ENCODE assay signal across 23 cellular contexts in the genomic region with DNA sequence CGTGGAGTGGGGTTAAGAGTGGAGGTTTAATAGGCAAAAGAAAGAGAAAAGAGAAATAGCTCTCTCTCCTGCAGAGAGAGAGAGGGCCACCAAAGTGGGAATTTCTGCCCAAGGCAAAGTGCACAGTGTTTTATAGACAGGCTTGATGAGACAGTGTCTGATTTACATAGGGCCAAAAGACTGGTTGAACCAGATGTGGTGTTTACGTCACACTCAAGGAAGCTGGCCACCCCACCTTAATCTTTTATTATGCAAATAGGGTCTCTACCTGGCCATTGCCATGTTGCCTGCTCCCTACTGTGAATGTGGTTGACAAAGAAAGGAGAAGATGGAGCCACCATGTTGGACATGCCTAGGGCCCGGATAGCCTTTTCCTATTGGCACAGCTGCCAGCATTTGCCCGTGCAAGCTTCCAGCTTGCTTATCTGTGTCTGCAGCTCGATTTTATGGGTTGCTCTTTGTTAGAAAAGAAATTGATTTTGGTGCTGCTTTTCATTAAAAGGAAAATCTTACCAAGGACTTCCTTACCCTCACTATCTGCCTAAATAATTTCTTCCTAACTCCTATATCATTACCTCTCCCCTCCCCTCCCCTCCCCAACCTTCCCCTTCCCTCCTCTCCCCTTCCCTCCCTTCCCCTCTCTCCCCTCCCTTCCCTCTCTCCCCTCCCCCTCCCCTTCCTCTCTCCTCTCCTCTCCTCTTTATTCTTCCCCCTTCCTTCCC.
"Had no signal": no experiment of that assay in that cellular context is flagged by ENCODE, and none has a peak within 500 bp of the region (broad histone marks: within the 10 kb centered on the region; RNA-seq: fewer than 3 reads in every experiment).

No MANE protein-coding gene starts in this region.

- H3K4me3 Mint-ChIP-seq: activated naive CD4-positive, alpha-beta T cell treated with anti-CD3 and anti-CD28 coated beads, Interleukin-2, amount 10 ng/mL, durations not matched to agents 7 days and 5 days; activated naive CD8-positive, alpha-beta T cell treated with anti-CD3 and anti-CD28 coated beads, Interleukin-2, amount 50 U/mL, for 24 hours; activated T-cell treated with anti-CD3 and anti-CD28 coated beads, Interleukin-2, amount 50 U/mL, for 4 hours; naive thymus-derived CD4-positive, alpha-beta T cell; neural progenitor cell had no signal

- H3K27ac ChIP-seq: brain microvascular endothelial cell, dorsolateral prefrontal cortex, gastrocnemius medialis, neural progenitor cell, skin epidermis, tibial artery, vagina had no signal

- H3K27ac Mint-ChIP-seq: activated naive CD4-positive, alpha-beta T cell treated with anti-CD3 and anti-CD28 coated beads, Interleukin-2, amount 10 ng/mL, durations not matched to agents 7 days and 5 days; activated naive CD8-positive, alpha-beta T cell treated with anti-CD3 and anti-CD28 coated beads, Interleukin-2, amount 50 U/mL, for 24 hours; naive thymus-derived CD4-positive, alpha-beta T cell; neural progenitor cell; progenitor cell of endocrine pancreas had no signal

- H3K27me3 Mint-ChIP-seq: activated naive CD4-positive, alpha-beta T cell treated with anti-CD3 and anti-CD28 coated beads, Interleukin-2, amount 10 ng/mL, durations not matched to agents 7 days and 5 days; activated naive CD8-positive, alpha-beta T cell treated with anti-CD3 and anti-CD28 coated beads, Interleukin-2, amount 50 U/mL, for 24 hours; naive thymus-derived CD4-positive, alpha-beta T cell; progenitor cell of endocrine pancreas had no signal

- ATAC-seq: activated naive CD8-positive, alpha-beta T cell treated with anti-CD3 and anti-CD28 coated beads, Interleukin-2, amount 50 U/mL, for 24 hours; activated T-cell treated with anti-CD3 and anti-CD28 coated beads, Interleukin-2, amount 50 U/mL, for 4 hours; gastrocnemius medialis; left cardiac atrium; naive thymus-derived CD4-positive, alpha-beta T cell; stimulated activated naive CD8-positive, alpha-beta T cell treated with anti-CD3 and anti-CD28 coated beads, Interleukin-15, Interleukin-2, amounts not matched to agents 100 U/mL and 50 U/mL, for 24 hours had no signal

- DNase-seq: activated CD4-positive, alpha-beta T cell treated with anti-CD3 and anti-CD28 coated beads, Interleukin-2, amount 50 U/mL, for 1 hour; activated CD4-positive, CD25-positive, alpha-beta regulatory T cell treated with anti-CD3 and anti-CD28 coated beads, Interleukin-2, amount 50 U/mL, for 72 hours; activated CD8-positive, alpha-beta memory T cell treated with anti-CD3 and anti-CD28 coated beads, Interleukin-2, amount 50 U/mL, for 4 hours; activated naive CD4-positive, alpha-beta T cell treated with anti-CD3 and anti-CD28 coated beads, Interleukin-2, amount 10 ng/mL, durations not matched to agents 7 days and 5 days; activated naive CD8-positive, alpha-beta T cell treated with anti-CD3 and anti-CD28 coated beads, Interleukin-2, amount 50 U/mL, for 24 hours; activated T-cell treated with anti-CD3 and anti-CD28 coated beads, Interleukin-2, amount 50 U/mL, for 4 hours; aorta; brain microvascular endothelial cell; central memory CD4-positive, alpha-beta T cell; dorsolateral prefrontal cortex; erythroblast; gastrocnemius medialis; head of caudate nucleus; left cardiac atrium; mesenchymal stem cell; naive thymus-derived CD4-positive, alpha-beta T cell; stimulated activated naive CD8-positive, alpha-beta T cell treated with anti-CD3 and anti-CD28 coated beads, Interleukin-15, Interleukin-2, amounts not matched to agents 100 U/mL and 50 U/mL, for 24 hours; substantia nigra; tibial artery had no signal

- H3K27me3 ChIP-seq: brain microvascular endothelial cell, dorsolateral prefrontal cortex, gastrocnemius medialis, neural progenitor cell, tibial artery, vagina had no signal

- H3K4me1 Mint-ChIP-seq: activated naive CD4-positive, alpha-beta T cell treated with anti-CD3 and anti-CD28 coated beads, Interleukin-2, amount 10 ng/mL, durations not matched to agents 7 days and 5 days; activated naive CD8-positive, alpha-beta T cell treated with anti-CD3 and anti-CD28 coated beads, Interleukin-2, amount 50 U/mL, for 24 hours; naive thymus-derived CD4-positive, alpha-beta T cell had no signal

- H3K36me3 Mint-ChIP-seq: activated naive CD4-positive, alpha-beta T cell treated with anti-CD3 and anti-CD28 coated beads, Interleukin-2, amount 10 ng/mL, durations not matched to agents 7 days and 5 days; neural progenitor cell had no signal

- H3K4me1 ChIP-seq: gastrocnemius medialis, neural progenitor cell, tibial artery, vagina had no signal
